In genomic region chr1:117166076-117166475, GRCh38 we compare ENCODE assay signal across 18 cellular contexts. TPM values are rescaled to one million over a fixed set of nuclear protein-coding genes. Genes with fewer than 3 reads are reported as not detected.
DNase-seq lines count a peak whose midpoint lies in the region; ATAC-seq and TF ChIP-seq lines count a peak whose summit lies in the region.
"Had no signal": no experiment of that assay in that cellular context is flagged by ENCODE, and none has a peak within 500 bp of the region (broad histone marks: within the 10 kb centered on the region; RNA-seq: fewer than 3 reads in every experiment).

No MANE protein-coding gene starts in this region.

- no peak overlapping the region for H3K4ac ChIP-seq in IMR-90 (ENCODE audit: low read depth, low read length)

- H3K79me2 ChIP-seq in OCI-LY7 (ENCODE audit: insufficient read depth, low read depth, low read length) = no peaks in the 10 kb centered on the region

- H3K36me3 Mint-ChIP-seq in endothelial cell (ENCODE audit: low read depth, unreplicated experiment) = no peaks in the 10 kb centered on the region
- H3K36me3 Mint-ChIP-seq: stimulated activated memory B cell treated with anti-CD40 and anti-IgM and Interleukin-4, amounts not matched to agents 10 μg/mL and 1 μg/mL and 100 μg/mL, for 72 hours had no signal

- H3K4me2 ChIP-seq in IMR-90 (ENCODE audit: low read depth, low read length) (no peak overlapping the region), OCI-LY7 (ENCODE audit: low read length) (no peak overlapping the region)

- no peak overlapping the region for H3K23ac ChIP-seq in IMR-90 (ENCODE audit: low read depth, low read length)

- DNase-seq in AG09319 (ENCODE audit: extremely low read depth, low read depth) (peak; percentile 38), IMR-90 (peak; percentile 95), cardiac fibroblast (ENCODE audit: low read depth in 2 of 2) (peak; percentile 40 to 76), left lung (no peak), endothelial cell (ENCODE audit: low spot score) (no peak), OCI-LY7 (ENCODE audit: low spot score) (no peak)
- no peak for DNase-seq in activated T-cell treated with anti-CD3 and anti-CD28 coated beads, Interleukin-2, amount 50 U/mL, for 1 hour
- no peak for DNase-seq in stimulated activated naive CD8-positive, alpha-beta T cell treated with anti-CD3 and anti-CD28 coated beads, Interleukin-15, Interleukin-2, amounts not matched to agents 100 U/mL and 50 U/mL, for 24 hours
- DNase-seq: activated CD4-positive, alpha-beta T cell treated with anti-CD3 and anti-CD28 coated beads, Interleukin-2, amount 50 U/mL, for 48 hours; activated naive CD8-positive, alpha-beta T cell treated with anti-CD3 and anti-CD28 coated beads, Interleukin-2, amount 50 U/mL, for 24 hours; activated T-cell treated with anti-CD3 and anti-CD28 coated beads, Interleukin-2, amount 50 U/mL, for 72 hours; C1 segment of cervical spinal cord; DND-41; H9; NCI-H1105 had no signal

- H3K9me2 ChIP-seq in OCI-LY7 (ENCODE audit: insufficient read depth, low read length) = no peaks in the 10 kb centered on the region

- no peaks in the 10 kb centered on the region for H3K27me3 Mint-ChIP-seq in endothelial cell (ENCODE audit: unreplicated experiment)

- H3K27me3 ChIP-seq in IMR-90 (ENCODE audit: control insufficient read depth, insufficient read depth, low read length) (no peaks in the 10 kb centered on the region), left lung (no peaks in the 10 kb centered on the region)

- peak; percentile 92 for ATAC-seq in IMR-90 (ENCODE audit: low read depth)
- ATAC-seq in left lung = peak; percentile 95
- no peak for ATAC-seq in stimulated activated naive CD8-positive, alpha-beta T cell treated with anti-CD3 and anti-CD28 coated beads, Interleukin-15, Interleukin-2, amounts not matched to agents 100 U/mL and 50 U/mL, for 24 hours
- ATAC-seq: activated naive CD8-positive, alpha-beta T cell treated with anti-CD3 and anti-CD28 coated beads, Interleukin-2, amount 50 U/mL, for 24 hours; activated T-cell treated with anti-CD3 and anti-CD28 coated beads, Interleukin-2, amount 50 U/mL, for 72 hours; stimulated activated memory B cell treated with anti-CD40 and anti-IgM and Interleukin-4, amounts not matched to agents 10 μg/mL and 1 μg/mL and 100 μg/mL, for 72 hours had no signal

- H2BK120ac ChIP-seq in IMR-90 (ENCODE audit: low read depth, low read length) = no peak overlapping the region

- H3K9me1 ChIP-seq in IMR-90 (ENCODE audit: insufficient read depth, low read length) = no peaks in the 10 kb centered on the region

- H3K4me3 Mint-ChIP-seq in endothelial cell (ENCODE audit: unreplicated experiment) = no peak overlapping the region
- H3K4me3 Mint-ChIP-seq: activated naive CD8-positive, alpha-beta T cell treated with anti-CD3 and anti-CD28 coated beads, Interleukin-2, amount 50 U/mL, for 24 hours; activated T-cell treated with anti-CD3 and anti-CD28 coated beads, Interleukin-2, amount 50 U/mL, for 72 hours; dendritic cell treated with granulocyte-macrophage colony-stimulating factor and Interleukin-4, amounts not matched to agents 40 ng/mL and 50 ng/mL, for 4 days; H9; stimulated activated memory B cell treated with anti-CD40 and anti-IgM and Interleukin-4, amounts not matched to agents 10 μg/mL and 1 μg/mL and 100 μg/mL, for 72 hours had no signal

- H4K20me1 ChIP-seq in IMR-90 (ENCODE audit: insufficient read depth, low read length) = no peaks in the 10 kb centered on the region
- H4K20me1 ChIP-seq in OCI-LY7 (ENCODE audit: insufficient read depth, low read length) = no peaks in the 10 kb centered on the region

- H4K5ac ChIP-seq in IMR-90 (ENCODE audit: low read depth, low read length) = no peak overlapping the region

- H2BK15ac ChIP-seq in IMR-90 (ENCODE audit: low read depth, low read length) = no peak overlapping the region

- no peaks in the 10 kb centered on the region for H3K79me1 ChIP-seq in IMR-90 (ENCODE audit: low read depth in 1 of 2, low read length in 2 of 2)

- H4K91ac ChIP-seq in IMR-90 (ENCODE audit: insufficient read depth, low read depth, low read length) = no peak overlapping the region

- POLR2A ChIA-PET in IMR-90 (lab: Charles Lee; ENCODE audit: unreplicated experiment) = interaction anchor here (0.5 kb wide), 1 partner anchor 109 kb away, joined by 3 read pairs; no protein-coding TSS in a partner anchor
- POLR2A ChIA-PET in OCI-LY7 (lab: Charles Lee) = interaction anchor here (0.7 kb wide), 1 partner anchor 13 kb away, joined by 3 read pairs; no protein-coding TSS in a partner anchor

- peaks cover 16% of the 10 kb centered on the region for H3K4me1 Mint-ChIP-seq in endothelial cell (ENCODE audit: unreplicated experiment)

- H3K9me3 Mint-ChIP-seq in endothelial cell (ENCODE audit: unreplicated experiment) = no peaks in the 10 kb centered on the region
- H3K9me3 Mint-ChIP-seq: activated naive CD8-positive, alpha-beta T cell treated with anti-CD3 and anti-CD28 coated beads, Interleukin-2, amount 50 U/mL, for 24 hours; activated T-cell treated with anti-CD3 and anti-CD28 coated beads, Interleukin-2, amount 50 U/mL, for 72 hours; dendritic cell treated with granulocyte-macrophage colony-stimulating factor and Interleukin-4, amounts not matched to agents 40 ng/mL and 50 ng/mL, for 4 days had no signal

- no peak overlapping the region for H4K8ac ChIP-seq in IMR-90 (ENCODE audit: low read depth in 2 of 2, low read length in 2 of 2)

- dilution Hi-C loops in IMR-90 (cut with HindIII; ENCODE audit: low sequenced_read_pairs, unreplicated experiment) = no loop called here

- no CpG with 5 or more reads among the region's 2 CpGs for WGBS in IMR-90 (ENCODE audit: extremely low coverage in 2 of 2, insufficient read length in 1 of 2), 2 experiments

- H3K27ac ChIP-seq in IMR-90 (ENCODE audit: insufficient read depth, low read length) = no peak overlapping the region
- no peak overlapping the region for H3K27ac ChIP-seq in left lung
- no peak overlapping the region for H3K27ac ChIP-seq in OCI-LY7 (ENCODE audit: low read depth, low read length, poor library complexity, severe bottlenecking)
- H3K27ac ChIP-seq: SK-N-MC had no signal

- CTCF ChIA-PET in IMR-90 (lab: Yijun Ruan, JAX) (interaction anchor here (0.6 kb wide), 1 partner anchor 8 kb away, joined by 3 read pairs; no protein-coding TSS in a partner anchor), OCI-LY7 (lab: Charles Lee; ENCODE audit: unreplicated experiment) (no interaction called here)

- in situ Hi-C loops in IMR-90 (cut with MboI; ENCODE audit: low sequenced_read_pairs) = no loop called here

- H3K56ac ChIP-seq in IMR-90 (ENCODE audit: extremely low read depth, insufficient read depth, low read length) = no peak overlapping the region

- peaks cover 3% of the 10 kb centered on the region; the same call in 1 of the 2 replicates for H3K4me1 ChIP-seq in IMR-90 (ENCODE audit: control insufficient read depth, insufficient read depth, low read length)
- H3K4me1 ChIP-seq in left lung = no peaks in the 10 kb centered on the region
- no peaks in the 10 kb centered on the region for H3K4me1 ChIP-seq in OCI-LY7 (ENCODE audit: insufficient read depth, low read length, poor library complexity, severe bottlenecking)

- no peak overlapping the region for H2AK5ac ChIP-seq in IMR-90 (ENCODE audit: low read depth, low read length)

- H3K9me3 ChIP-seq in IMR-90 (ENCODE audit: control insufficient read depth, insufficient read depth, low read length) (peaks cover 2% of the 10 kb centered on the region; the same call in 1 of the 2 replicates), left lung (no peaks in the 10 kb centered on the region), OCI-LY7 (ENCODE audit: low read length) (no peaks in the 10 kb centered on the region)

- H3K36me3 ChIP-seq in IMR-90 (ENCODE audit: control insufficient read depth, insufficient read depth, low read length) (no peaks in the 10 kb centered on the region), left lung (no peaks in the 10 kb centered on the region), OCI-LY7 (ENCODE audit: insufficient read depth, low read length) (no peaks in the 10 kb centered on the region)

- H3K27ac Mint-ChIP-seq in endothelial cell (ENCODE audit: unreplicated experiment) = no peak overlapping the region
- H3K27ac Mint-ChIP-seq: activated naive CD8-positive, alpha-beta T cell treated with anti-CD3 and anti-CD28 coated beads, Interleukin-2, amount 50 U/mL, for 24 hours; activated T-cell treated with anti-CD3 and anti-CD28 coated beads, Interleukin-2, amount 50 U/mL, for 72 hours; dendritic cell treated with granulocyte-macrophage colony-stimulating factor and Interleukin-4, amounts not matched to agents 40 ng/mL and 50 ng/mL, for 4 days; H9; stimulated activated memory B cell treated with anti-CD40 and anti-IgM and Interleukin-4, amounts not matched to agents 10 μg/mL and 1 μg/mL and 100 μg/mL, for 72 hours had no signal

- H2AK9ac ChIP-seq in IMR-90 (replicated peaks; ENCODE audit: low read depth, low read length, poor library complexity) = no peak overlapping the region

- H3K4me3 ChIP-seq in IMR-90 (ENCODE audit: insufficient read depth, low read depth, low read length) (no peak overlapping the region), cardiac fibroblast (replicated peaks in 1 of 2; ENCODE audit: low read depth in 2 of 2, low read length in 2 of 2) (no peak overlapping the region), left lung (no peak overlapping the region), OCI-LY7 (ENCODE audit: low read depth, low read length, poor library complexity, severe bottlenecking) (no peak overlapping the region)
- H3K4me3 ChIP-seq: SK-N-MC had no signal

- H2AFZ ChIP-seq in IMR-90 (replicated peaks; ENCODE audit: low read length, poor library complexity) = no peak overlapping the region
- no peak overlapping the region for H2AFZ ChIP-seq in OCI-LY7 (ENCODE audit: low read length)

- BruUV-seq in IMR-90 (replicated peaks; lab: Mats Ljungman, UMichigan) (no TSS peak), OCI-LY7 (replicated peaks; lab: Mats Ljungman, UMichigan) (no TSS peak)

- no peak for TF ChIP-seq CTCF in AG09319 (IDR thresholded peaks at IDR 0.05; ENCODE audit: low read depth, low read length)
- no peak for TF ChIP-seq CTCF in IMR-90 (conservative IDR thresholded peaks at IDR 0.05; ENCODE audit: low read depth, low read length)
- no peak for TF ChIP-seq CTCF in cardiac fibroblast (IDR thresholded peaks at IDR 0.05; ENCODE audit: low read depth, low read length)
- TF ChIP-seq CTCF in left lung (IDR thresholded peaks at IDR 0.05) = no peak
- no peak for TF ChIP-seq CTCF in endothelial cell (IDR thresholded peaks at IDR 0.05; ENCODE audit: unreplicated experiment)
- TF ChIP-seq CTCF in OCI-LY7 (conservative IDR thresholded peaks at IDR 0.05; ENCODE audit: low read length) = no peak

- H2BK5ac ChIP-seq in IMR-90 (ENCODE audit: low read depth, low read length, poor library complexity, severe bottlenecking) = no peak overlapping the region

- no peak overlapping the region for H3K9ac ChIP-seq in IMR-90 (ENCODE audit: low read depth, low read length)

- no peak for TF ChIP-seq POLR2A in IMR-90 (IDR thresholded peaks at IDR 0.05; ENCODE audit: low read depth, low read length)

- TF ChIP-seq RAD21 in IMR-90 (IDR thresholded peaks at IDR 0.05; ENCODE audit: low read length) = no peak

- H3K14ac ChIP-seq in IMR-90 (replicated peaks; ENCODE audit: low read depth, low read length) = no peak overlapping the region

- intact Hi-C loops in IMR-90 (cut with micrococcal nuclease) (no loop called here), left lung (cut with DNase I) (no loop called here), OCI-LY7 (cut with micrococcal nuclease; ENCODE audit: unreplicated experiment) (no loop called here)

- 0 out of 2 replicates have a peak overlapping the region, but pooled peaks have one; percentile 46 for H2BK20ac ChIP-seq in IMR-90 (ENCODE audit: low read depth, low read length)

- H3K18ac ChIP-seq in IMR-90 (ENCODE audit: low read depth, low read length) = no peak overlapping the region

RNA-seq across cellular contexts. Expression of gene TRIM45, which starts 44.5 kb away (rescaled TPM):
- total RNA-seq in IMR-90 (2012; rRNA removed) = 1.7 and 2.0 TPM in 2 replicates
- 4.1 and 5.1 TPM in 2 replicates for polyA plus RNA-seq in IMR-90 (2012; rRNA removed)
- polyA plus RNA-seq in IMR-90 (2012; cell fraction: cytosol; rRNA removed) = 2.1 and 2.9 TPM in 2 replicates
- polyA plus RNA-seq in IMR-90 (2012; cell fraction: nucleus; rRNA removed; ENCODE audit: low replicate concordance) = 19.8 and 36.5 TPM in 2 replicates
- 1 to 10 TPM; 2.6 to 5.1 TPM for total RNA-seq in left lung
- 7.0 TPM for total RNA-seq in endothelial cell (ENCODE audit: unreplicated experiment)
- not detected in 2 replicates for total RNA-seq in OCI-LY7 (2014; rRNA removed; shearing (Covaris generic))
- not detected in 2 replicates for total RNA-seq in OCI-LY7 (2022)

RNA-seq across cellular contexts. Expression of gene VTCN1, which starts 44.7 kb away (rescaled TPM):
- total RNA-seq in IMR-90 (2012; rRNA removed) (not detected in 2 replicates), left lung (under 1 TPM in 1 of 2 donors, not detected in 1; 0.31 TPM), endothelial cell (ENCODE audit: unreplicated experiment) (0.23 TPM), OCI-LY7 (2022) (not detected in 2 replicates)
- polyA plus RNA-seq in IMR-90 (2012; rRNA removed) = not detected in 2 replicates
- not detected in 2 replicates for polyA plus RNA-seq in IMR-90 (2012; cell fraction: cytosol; rRNA removed)
- polyA plus RNA-seq in IMR-90 (2012; cell fraction: nucleus; rRNA removed; ENCODE audit: low replicate concordance) = 0.03 TPM in 1 of 2 replicates, not detected in the other
- not detected in 2 replicates for total RNA-seq in OCI-LY7 (2014; rRNA removed; shearing (Covaris generic))
- total RNA-seq: activated T-cell treated with anti-CD3 and anti-CD28 coated beads, Interleukin-2, amount 50 U/mL, for 72 hours had no signal

Comparison
In these comparisons a context has a peak if more than half of its experiments do, and no peak if none do; other contexts are left out.
1. DNase-seq: peak in AG09319 (single experiment), IMR-90 (single experiment) and cardiac fibroblast (2 of 2); none in left lung (0 of 2), endothelial cell (single experiment), OCI-LY7 (single experiment), activated T-cell treated with anti-CD3 and anti-CD28 coated beads, Interleukin-2, amount 50 U/mL, for 1 hour (single experiment) and stimulated activated naive CD8-positive, alpha-beta T cell treated with anti-CD3 and anti-CD28 coated beads, Interleukin-15, Interleukin-2, amounts not matched to agents 100 U/mL and 50 U/mL, for 24 hours (single experiment).